2 cellular contexts compared by ENCODE assay signal in genomic region chr10:96584474-96584873, GRCh38.
TF ChIP-seq lines count a peak whose summit lies in the region.

No MANE protein-coding gene starts in this region.

TF ChIP-seq in SK-N-SH, 30 proteins besides CTCF, POLR2A, EP300 and RAD21 (continued from another document):
- TF ChIP-seq REST (IDR thresholded peaks at IDR 0.05; ENCODE audit: low read depth, low read length): no peak

TF ChIP-seq in SK-N-SH treated with all-trans-retinoic acid at 6 μM for 48 hours, 23 proteins besides CTCF, POLR2A, EP300 and RAD21 (continued from another document):
- TF ChIP-seq BACH2 (CRISPR knock-in tag; IDR thresholded peaks at IDR 0.05; ENCODE audit: borderline replicate concordance) (no peak), ZNF70 (CRISPR knock-in tag; IDR thresholded peaks at IDR 0.05) (no peak), ZFP30 (CRISPR knock-in tag; IDR thresholded peaks at IDR 0.05) (no peak), ISL1 (CRISPR knock-in tag; IDR thresholded peaks at IDR 0.05) (no peak), TCF4 (CRISPR knock-in tag; IDR thresholded peaks at IDR 0.05; ENCODE audit: borderline replicate concordance) (no peak), ZNF565 (CRISPR knock-in tag; conservative IDR thresholded peaks at IDR 0.05; ENCODE audit: low read depth) (no peak), SNAI2 (CRISPR knock-in tag; IDR thresholded peaks at IDR 0.05) (no peak), POU6F1 (CRISPR knock-in tag; IDR thresholded peaks at IDR 0.05; ENCODE audit: borderline replicate concordance, low read depth) (no peak), ZNF8 (CRISPR knock-in tag; IDR thresholded peaks at IDR 0.05) (no peak), CSRNP3 (CRISPR knock-in tag; IDR thresholded peaks at IDR 0.05) (no peak)
